Comparison of ENCODE assay signal across 12 cellular contexts in genomic region chr4:37981844-37982720, GRCh38. TPM values are rescaled to one million over a fixed set of nuclear protein-coding genes. Genes with fewer than 3 reads are reported as not detected.
A peak's percentile ranks its signal among the peaks of the same experiment; 100 is the strongest.
DNase-seq lines count a peak whose midpoint lies in the region; ATAC-seq, FAIRE-seq and TF ChIP-seq lines count a peak whose summit lies in the region.
"Had no signal": no experiment of that assay in that cellular context is flagged by ENCODE, and none has a peak within 500 bp of the region (broad histone marks: within the 10 kb centered on the region; RNA-seq: fewer than 3 reads in every experiment).

No MANE protein-coding gene starts in this region.

- FAIRE-seq in A549 (lab: Jason Lieb, UNC): no peak

- no peaks in the 10 kb centered on the region for H3K27me3 Mint-ChIP-seq in brain
- H3K27me3 Mint-ChIP-seq: CD4-positive, alpha-beta T cell; stimulated activated naive CD8-positive, alpha-beta T cell treated with anti-CD3 and anti-CD28 coated beads, Interleukin-15, Interleukin-2, amounts not matched to agents 100 ng/mL and 50 ng/mL, for 24 hours had no signal

- TF ChIP-seq RAD21 in A549 (conservative IDR thresholded peaks at IDR 0.05 in 1 of 2, IDR thresholded peaks at IDR 0.05 in 1 of 2): no peak

- H3K9me3 ChIP-seq in A549: no peaks in the 10 kb centered on the region
- H3K9me3 ChIP-seq in muscle layer of colon (ENCODE audit: low read length): no peaks in the 10 kb centered on the region

- H3K4me3 ChIP-seq in A549 (no peak overlapping the region), muscle layer of colon (ENCODE audit: low read depth in 1 of 2, low read length in 2 of 2) (no peak overlapping the region)

- ATAC-seq in A549 (no peak), GM19035 (IDR thresholded peaks at IDR 0.05; ENCODE audit: unreplicated experiment) (no peak), HG03108 (IDR thresholded peaks at IDR 0.05; ENCODE audit: unreplicated experiment) (no peak)
- ATAC-seq: left lobe of liver had no signal

- H3K4me1 ChIP-seq in A549 (peaks cover 10% of the 10 kb centered on the region; the same call in 2 of the 3 replicates), muscle layer of colon (ENCODE audit: insufficient read depth, low read length) (peaks cover 56% of the 10 kb centered on the region)

- 53% methylated on average over 7 of the region's 7 CpGs for WGBS in A549 (ENCODE audit: missing lambda C conversion rate)

- no peak for TF ChIP-seq EP300 in A549 (IDR thresholded peaks at IDR 0.05)

- H3K9ac ChIP-seq in muscle layer of colon (ENCODE audit: low read length): peak overlapping the region; percentile 9

- no peaks in the 10 kb centered on the region for H3K27me3 ChIP-seq in muscle layer of colon (ENCODE audit: control insufficient read depth in 1 of 2, insufficient read depth in 2 of 2, low read length in 2 of 2)

- H3K4me1 Mint-ChIP-seq in brain: peaks cover 52% of the 10 kb centered on the region

- no peaks in the 10 kb centered on the region for H3K36me3 ChIP-seq in muscle layer of colon (ENCODE audit: insufficient read depth, low read length)

- H3K4me2 ChIP-seq in A549: peak overlapping the region; percentile 25; the same call in 1 of the 3 replicates

- no peak overlapping the region for H3K27ac ChIP-seq in A549
- H3K27ac ChIP-seq in muscle layer of colon (ENCODE audit: low read depth, low read length): peak overlapping the region; percentile 60

- H3K36me3 Mint-ChIP-seq in brain: no peaks in the 10 kb centered on the region

- H3K4me3 Mint-ChIP-seq in brain: peak overlapping the region in 2 of 5 experiments; percentile 7 to 56
- H3K4me3 Mint-ChIP-seq: CD4-positive, alpha-beta T cell; stimulated activated naive CD8-positive, alpha-beta T cell treated with anti-CD3 and anti-CD28 coated beads, Interleukin-15, Interleukin-2, amounts not matched to agents 100 ng/mL and 50 ng/mL, for 24 hours had no signal

- POLR2A ChIA-PET in A549 (lab: Yijun Ruan, JAX): no interaction called here

- TF ChIP-seq POLR2A in A549 (IDR thresholded peaks at IDR 0.05; ENCODE audit: low read length): no peak

- peak overlapping the region in 4 of 5 experiments; percentile 5 to 80 (median 57) for H3K27ac Mint-ChIP-seq in brain
- H3K27ac Mint-ChIP-seq: CD4-positive, alpha-beta T cell had no signal

- H3K9me3 Mint-ChIP-seq in brain: no peaks in the 10 kb centered on the region
- H3K9me3 Mint-ChIP-seq: CD4-positive, alpha-beta T cell; stimulated activated naive CD8-positive, alpha-beta T cell treated with anti-CD3 and anti-CD28 coated beads, Interleukin-15, Interleukin-2, amounts not matched to agents 100 ng/mL and 50 ng/mL, for 24 hours had no signal

- CTCF ChIA-PET in A549 (lab: Yijun Ruan, JAX): no interaction called here

- no peak for DNase-seq in A549 (ENCODE audit: low read depth in 1 of 2, low spot score in 1 of 2)
- DNase-seq in GM03348 (ENCODE audit: low spot score): peak; percentile 40
- no peak for DNase-seq in pons (ENCODE audit: low spot score)
- no peak for DNase-seq in GM10266 (ENCODE audit: extremely low spot score)
- DNase-seq: activated gamma-delta T cell treated with Interleukin-2 at 50 U/mL for 16 hours; CD4-positive, alpha-beta T cell had no signal

- no peak for TF ChIP-seq CTCF in A549 (IDR thresholded peaks at IDR 0.05)
- TF ChIP-seq CTCF in brain (conservative IDR thresholded peaks at IDR 0.05): no peak
- TF ChIP-seq CTCF in GM10266 (IDR thresholded peaks at IDR 0.05; ENCODE audit: control insufficient read depth, insufficient read depth, low read depth, missing control alignments): no peak

TF ChIP-seq in A549, 52 proteins besides CTCF, POLR2A, EP300 and RAD21:
- no peak for TF ChIP-seq RFX5 (IDR thresholded peaks at IDR 0.05)
- no peak for TF ChIP-seq ZNF302 (CRISPR knock-in tag; IDR thresholded peaks at IDR 0.05)
- no peak for TF ChIP-seq BCL3 (IDR thresholded peaks at IDR 0.05)
- no peak for TF ChIP-seq FOSL2 (IDR thresholded peaks at IDR 0.05)
- no peak for TF ChIP-seq FOSL2 (CRISPR knock-in tag; IDR thresholded peaks at IDR 0.05)
- no peak for TF ChIP-seq PHF8 (IDR thresholded peaks at IDR 0.05; ENCODE audit: borderline replicate concordance, low read depth)
- no peak for TF ChIP-seq REST (IDR thresholded peaks at IDR 0.05)
- TF ChIP-seq ESRRA (IDR thresholded peaks at IDR 0.05; ENCODE audit: borderline replicate concordance, low read length): no peak
- no peak for TF ChIP-seq SREBF2 (IDR thresholded peaks at IDR 0.05)
- TF ChIP-seq ZC3H11A (IDR thresholded peaks at IDR 0.05): no peak
- TF ChIP-seq JUN (IDR thresholded peaks at IDR 0.05): no peak
- TF ChIP-seq HDAC2 (IDR thresholded peaks at IDR 0.05): no peak
- TF ChIP-seq CHD4 (IDR thresholded peaks at IDR 0.05; ENCODE audit: borderline replicate concordance): no peak
- no peak for TF ChIP-seq BHLHE40 (IDR thresholded peaks at IDR 0.05; ENCODE audit: low read depth, low read length)
- no peak for TF ChIP-seq HOXA7 (CRISPR knock-in tag; IDR thresholded peaks at IDR 0.05)
- no peak for TF ChIP-seq E2F6 (IDR thresholded peaks at IDR 0.05; ENCODE audit: borderline replicate concordance, low read depth)
- TF ChIP-seq NPAS2 (CRISPR knock-in tag; IDR thresholded peaks at IDR 0.05; ENCODE audit: borderline replicate concordance): no peak
- TF ChIP-seq MAFK (IDR thresholded peaks at IDR 0.05; ENCODE audit: partially characterized antibody): no peak
- TF ChIP-seq HOXB13 (CRISPR knock-in tag; IDR thresholded peaks at IDR 0.05; ENCODE audit: low read depth): no peak
- no peak for TF ChIP-seq CBX2 (IDR thresholded peaks at IDR 0.05; ENCODE audit: borderline replicate concordance, low read depth)
TF ChIP-seq in A549: peak in this region for 0.

RNA-seq across cellular contexts. Expression of gene PTTG2, which starts 21.9 kb away (rescaled TPM):
- polyA plus RNA-seq in A549 (2011; rRNA removed) (not detected in 2 replicates), A549 (2017; fragmentation: RNase III; extraction: RNeasy Plus Mini Kit Qiagen cat#74134 plus additional on column Dnase treatment) (not detected in 3 replicates), brain (ENCODE audit: insufficient read depth, low read depth, low replicate concordance) (5.6 TPM)
- not detected in 2 replicates for polyA plus RNA-seq in A549 (2012; cell fraction: cytosol; rRNA removed)
- polyA plus RNA-seq in A549 (2012; cell fraction: nucleus; rRNA removed): not detected in 2 replicates
- not detected in 2 replicates for polyA minus RNA-seq in A549 (2011; rRNA and poly(A)+ RNA removed)
